In genomic region chr7:786472-787255, GRCh38 we compare ENCODE assay signal across 9 cellular contexts. TPM values are rescaled to one million over a fixed set of nuclear protein-coding genes. Genes with fewer than 3 reads are reported as not detected.
DNase-seq lines count a peak whose midpoint lies in the region; ATAC-seq, FAIRE-seq and TF ChIP-seq lines count a peak whose summit lies in the region.
"Had no signal": no experiment of that assay in that cellular context is flagged by ENCODE, and none has a peak within 500 bp of the region (broad histone marks: within the 10 kb centered on the region; RNA-seq: fewer than 3 reads in every experiment).

No MANE protein-coding gene starts in this region.

- H3K27me3 ChIP-seq in MM.1S (replicated peaks; ENCODE audit: insufficient read depth, low read length) = no peaks in the 10 kb centered on the region
- H3K27me3 ChIP-seq in bronchial epithelial cell (ENCODE audit: control insufficient read depth, insufficient read depth, low read length) = no peaks in the 10 kb centered on the region

- H3K27me3 Mint-ChIP-seq in activated B cell treated with CpG ODN at 0.5 μM for 24 hours = no peaks in the 10 kb centered on the region

- 0 out of 2 replicates have a peak, but pooled peaks cover 4% of the 10 kb centered on the region for H3K36me3 ChIP-seq in MM.1S (replicated peaks; ENCODE audit: insufficient read depth, low read length)
- H3K36me3 ChIP-seq in bronchial epithelial cell (ENCODE audit: control insufficient read depth, insufficient read depth, low read length) = peaks cover 18% of the 10 kb centered on the region

- no peaks in the 10 kb centered on the region for H3K9me3 Mint-ChIP-seq in activated B cell treated with CpG ODN at 0.5 μM for 24 hours

- H3K4me1 Mint-ChIP-seq in activated B cell treated with CpG ODN at 0.5 μM for 24 hours = no peaks in the 10 kb centered on the region

- H3K27ac Mint-ChIP-seq in activated B cell treated with CpG ODN at 0.5 μM for 24 hours = no peak overlapping the region

- no peaks in the 10 kb centered on the region for H3K4me1 ChIP-seq in MM.1S (ENCODE audit: low read length)

- H2AFZ ChIP-seq in MM.1S (ENCODE audit: low read length) = no peak overlapping the region

- intact Hi-C loops in activated B cell treated with CpG ODN at 0.5 μM for 24 hours (cut with micrococcal nuclease) = loop anchor here (1.0 to 2.0 kb wide), 4 partner anchors 27 to 386 kb away; partner anchors contain the start of gene SUN1

- peaks cover 44% of the 10 kb centered on the region for H3K36me3 Mint-ChIP-seq in activated B cell treated with CpG ODN at 0.5 μM for 24 hours (ENCODE audit: low read depth)

- no peak overlapping the region for H3K4me3 Mint-ChIP-seq in activated B cell treated with CpG ODN at 0.5 μM for 24 hours

- no peaks in the 10 kb centered on the region for H3F3A ChIP-seq in MM.1S (ENCODE audit: insufficient read depth, low read length)

- DNase-seq in MM.1S (peak; percentile 7), activated B cell treated with CpG ODN at 0.5 μM for 24 hours (peak; percentile 63), bronchial epithelial cell (ENCODE audit: low read depth) (peak; percentile 42), left lobe of liver (ENCODE audit: low spot score) (peak; percentile 73)
- DNase-seq in stimulated activated CD4-positive, alpha-beta T cell treated with anti-CD3 and anti-CD28 coated beads, TNF-alpha, amount 100 ng/mL, for 48 hours (ENCODE audit: low read depth in 3 of 3) = peak; percentile 37 to 66 (median 59)

- H3K9ac ChIP-seq in MM.1S (ENCODE audit: low read length) = no peak overlapping the region

- H4K20me1 ChIP-seq in MM.1S (ENCODE audit: insufficient read depth, low read length) = no peaks in the 10 kb centered on the region

- ATAC-seq in activated B cell treated with CpG ODN at 0.5 μM for 24 hours (ENCODE audit: low read depth) (peak; percentile 98), left lobe of liver (peak; percentile 97), GM21529 (IDR thresholded peaks at IDR 0.05; ENCODE audit: unreplicated experiment) (no peak), GM21528 (IDR thresholded peaks at IDR 0.05; ENCODE audit: low FRiP score, unreplicated experiment) (no peak)

- H3K9me2 ChIP-seq in MM.1S (replicated peaks; ENCODE audit: insufficient read depth, low read length) = no peaks in the 10 kb centered on the region

- H3K79me2 ChIP-seq in MM.1S (ENCODE audit: low read length) = no peaks in the 10 kb centered on the region

- TF ChIP-seq CTCF in MM.1S (IDR thresholded peaks at IDR 0.05; ENCODE audit: low read length) (peak; percentile 52), activated B cell treated with CpG ODN at 0.5 μM for 24 hours (IDR thresholded peaks at IDR 0.05) (no peak), bronchial epithelial cell (IDR thresholded peaks at IDR 0.05; ENCODE audit: insufficient read depth, low read length, severe bottlenecking) (peak; percentile 84)

- H3K4me3 ChIP-seq in MM.1S (ENCODE audit: low read length) = no peak overlapping the region
- H3K4me3 ChIP-seq in bronchial epithelial cell (ENCODE audit: low read depth, low read length) = no peak overlapping the region

- POLR2A ChIA-PET in activated B cell treated with CpG ODN at 0.5 μM for 24 hours (lab: Charles Lee) = interaction anchor here (0.8 kb wide), 1 partner anchor 83 kb away, joined by 10 read pairs; no protein-coding TSS in a partner anchor

- H3K4me2 ChIP-seq in MM.1S (ENCODE audit: low read depth, low read length) = no peak overlapping the region

- CTCF ChIA-PET in activated B cell treated with CpG ODN at 0.5 μM for 24 hours (lab: Charles Lee) = interaction anchor here (0.6 to 3.1 kb wide), 4 partner anchors 10 to 465 kb away, joined by 3 to 25 read pairs (median 4); no protein-coding TSS in a partner anchor

- FAIRE-seq in G401.6 (lab: Jason Lieb, UNC) (peak; percentile 94), bronchial epithelial cell (lab: Jason Lieb, UNC) (no peak)

- no peak overlapping the region for H3K27ac ChIP-seq in MM.1S (ENCODE audit: low read length)
- H3K27ac ChIP-seq: epithelial cell of prostate had no signal

- no peaks in the 10 kb centered on the region for H3K9me3 ChIP-seq in MM.1S (replicated peaks; ENCODE audit: insufficient read depth, low read length)

RNA-seq across cellular contexts. Expression of gene SUN1, which starts 45.6 kb away (rescaled TPM):
- 101 and 119 TPM in 2 replicates for total RNA-seq in activated B cell treated with CpG ODN at 0.5 μM for 24 hours
- total RNA-seq in bronchial epithelial cell = 168 and 176 TPM in 2 replicates
- 41.5 TPM for total RNA-seq in left lobe of liver

RNA-seq across cellular contexts. Expression of gene PRKAR1B, which starts 59.6 kb away (rescaled TPM):
- total RNA-seq in activated B cell treated with CpG ODN at 0.5 μM for 24 hours (17.2 and 17.5 TPM in 2 replicates), bronchial epithelial cell (7.4 and 14.0 TPM in 2 replicates), left lobe of liver (7.0 TPM)

Comparison
In these comparisons a context has a peak if more than half of its experiments do, and no peak if none do; other contexts are left out.
1. DNase-seq: peak in every context shown above with its lines; median percentile 73 in left lobe of liver; 63 in activated B cell treated with CpG ODN at 0.5 μM for 24 hours; 59 in stimulated activated CD4-positive, alpha-beta T cell treated with anti-CD3 and anti-CD28 coated beads, TNF-alpha, amount 100 ng/mL, for 48 hours; 42 in bronchial epithelial cell; 7 in MM.1S.
2. ATAC-seq: peak in activated B cell treated with CpG ODN at 0.5 μM for 24 hours (single experiment) and left lobe of liver (single experiment); none in GM21529 (single experiment) and GM21528 (single experiment).